Comparison of ENCODE assay signal across 9 cellular contexts in the genomic region with DNA sequence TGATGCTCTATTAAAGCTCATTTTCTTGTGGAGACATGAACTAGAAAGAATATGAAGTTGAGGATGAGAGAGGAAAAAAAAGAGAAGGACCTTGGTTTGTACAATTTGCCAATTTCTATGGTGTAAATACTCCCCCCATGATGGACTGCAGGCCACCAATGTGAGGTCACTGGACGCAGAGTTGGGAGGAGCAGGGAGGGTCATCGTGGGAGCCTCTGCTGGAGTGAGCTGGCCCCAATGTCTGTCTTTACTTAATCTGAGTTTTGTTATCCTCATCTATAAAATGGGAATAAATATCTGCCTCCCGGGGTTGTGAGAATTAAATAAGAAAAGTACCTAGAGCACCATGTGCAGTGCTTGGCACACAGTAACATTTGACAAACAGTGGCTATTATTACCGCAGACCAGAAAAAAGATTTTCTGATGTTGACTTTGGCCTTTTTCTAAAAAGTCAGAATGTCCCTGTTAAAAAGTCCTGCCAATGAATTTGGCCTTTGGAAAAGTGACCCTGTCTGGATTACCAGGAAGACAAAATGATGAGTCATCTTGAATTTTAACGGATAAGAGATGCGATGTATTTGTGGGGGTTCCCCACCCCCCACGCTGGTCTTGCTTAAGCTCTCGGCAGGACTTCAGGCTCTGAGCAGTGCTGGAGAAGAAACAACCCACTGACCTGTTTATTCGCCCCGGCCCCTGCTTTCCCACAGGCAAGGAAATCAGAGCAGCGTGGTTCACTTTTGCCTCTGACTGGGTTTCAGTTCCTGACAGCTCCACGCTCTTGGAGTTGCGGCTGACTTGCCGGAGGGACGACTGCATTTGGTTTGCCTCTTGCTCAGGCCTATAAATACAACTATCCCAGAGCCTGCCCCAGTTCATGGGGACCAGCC. TPM values are rescaled to one million over a fixed set of nuclear protein-coding genes. Genes with fewer than 3 reads are reported as not detected.
DNase-seq lines count a peak whose midpoint lies in the region; ATAC-seq and TF ChIP-seq lines count a peak whose summit lies in the region.
"Had no signal": no experiment of that assay in that cellular context is flagged by ENCODE, and none has a peak within 500 bp of the region (broad histone marks: within the 10 kb centered on the region; RNA-seq: fewer than 3 reads in every experiment).

No MANE protein-coding gene starts in this region.

- intact Hi-C loops in MCF 10A (cut with micrococcal nuclease): no loop called here
- intact Hi-C loops in mammary epithelial cell (cut with micrococcal nuclease): no loop called here
- intact Hi-C loops in esophagus squamous epithelium (cut with DNase I): no loop called here

- peaks cover 19% of the 10 kb centered on the region for H3K4me1 Mint-ChIP-seq in MCF 10A (ENCODE audit: insufficient read depth, unreplicated experiment)
- peaks cover 8% of the 10 kb centered on the region for H3K4me1 Mint-ChIP-seq in activated T-cell treated with anti-CD3 and anti-CD28 coated beads, Interleukin-2, amount 50 U/mL, for 4 hours (ENCODE audit: low read depth)
- H3K4me1 Mint-ChIP-seq: activated B cell treated with CpG ODN at 0.5 μM for 24 hours had no signal

- DNase-seq in MCF 10A (ENCODE audit: unreplicated experiment) (peak; percentile 66), mammary epithelial cell (no peak), esophagus squamous epithelium (lab: John Stamatoyannopoulos, UW) (no peak), NCI-H1105 treated with DMSO at 0.1 percent for 48 hours (lab: John Stamatoyannopoulos, UW) (no peak), T-helper 9 cell (no peak)
- no peak for DNase-seq in activated T-cell treated with anti-CD3 and anti-CD28 coated beads, Interleukin-2, amount 50 U/mL, for 4 hours
- DNase-seq: activated B cell treated with CpG ODN at 0.5 μM for 24 hours had no signal

- H3K27ac ChIP-seq in mammary epithelial cell (ENCODE audit: insufficient read depth, low read depth, low read length) (no peak overlapping the region), esophagus squamous epithelium (peak overlapping the region; percentile 26 to 82 (median 78)), muscle layer of duodenum (ENCODE audit: low read length) (peak overlapping the region; percentile 21)

- no peak overlapping the region for H3K9ac ChIP-seq in mammary epithelial cell (ENCODE audit: insufficient read depth, low read length)

- TF ChIP-seq POLR2A in esophagus squamous epithelium (IDR thresholded peaks at IDR 0.05): no peak

- CTCF ChIA-PET in MCF 10A (lab: Yijun Ruan, JAX) (interaction anchor here (0.6 to 0.7 kb wide), 3 partner anchors 13 to 117 kb away, joined by 3 to 4 read pairs (median 4); no protein-coding TSS in a partner anchor), mammary epithelial cell (lab: Charles Lee; ENCODE audit: low non-redundant PET) (no interaction called here)

- ATAC-seq in activated T-cell treated with anti-CD3 and anti-CD28 coated beads, Interleukin-2, amount 50 U/mL, for 4 hours: no peak
- ATAC-seq in HG03565 (IDR thresholded peaks at IDR 0.05; ENCODE audit: unreplicated experiment): no peak

- in situ Hi-C loops in mammary epithelial cell (cut with MboI; ENCODE audit: low sequenced_read_pairs in 2 of 2): no loop called here

- BruUV-seq in MCF 10A (replicated peaks; lab: Mats Ljungman, UMichigan) (no TSS peak), mammary epithelial cell (replicated peaks; lab: Mats Ljungman, UMichigan) (no TSS peak)

- no peaks in the 10 kb centered on the region for H3K27me3 Mint-ChIP-seq in MCF 10A (ENCODE audit: insufficient read depth, unreplicated experiment)
- H3K27me3 Mint-ChIP-seq in activated T-cell treated with anti-CD3 and anti-CD28 coated beads, Interleukin-2, amount 50 U/mL, for 4 hours (ENCODE audit: low read depth): no peaks in the 10 kb centered on the region
- H3K27me3 Mint-ChIP-seq: activated B cell treated with CpG ODN at 0.5 μM for 24 hours had no signal

- POLR2A ChIA-PET in MCF 10A (lab: Yijun Ruan, JAX): interaction anchor here (0.8 to 4.4 kb wide), 7 partner anchors 10 to 138 kb away, joined by 3 to 32 read pairs (median 3); no protein-coding TSS in a partner anchor

- no peak overlapping the region for H3K27ac Mint-ChIP-seq in MCF 10A (ENCODE audit: low read depth, unreplicated experiment)
- H3K27ac Mint-ChIP-seq: activated B cell treated with CpG ODN at 0.5 μM for 24 hours had no signal

- WGBS in mammary epithelial cell (ENCODE audit: low coverage, missing lambda C conversion rate): 72% methylated on average over 14 of the region's 15 CpGs
- WGBS in esophagus squamous epithelium, 2 donors: 48 to 55% methylated on average over 15 of the region's 15 CpGs

- H3K36me3 ChIP-seq in mammary epithelial cell (ENCODE audit: insufficient read depth, low read length): no peaks in the 10 kb centered on the region
- no peaks in the 10 kb centered on the region for H3K36me3 ChIP-seq in esophagus squamous epithelium
- no peaks in the 10 kb centered on the region for H3K36me3 ChIP-seq in muscle layer of duodenum (ENCODE audit: control insufficient read depth in 1 of 2, insufficient read depth in 2 of 2, low read length in 2 of 2)

- H3K4me1 ChIP-seq in mammary epithelial cell (ENCODE audit: insufficient read depth, low read length): peaks cover 19% of the 10 kb centered on the region
- H3K4me1 ChIP-seq in esophagus squamous epithelium: peaks cover 26 to 91% (median 46%) of the 10 kb centered on the region in 3 donors
- peaks cover 12 to 15% of the 10 kb centered on the region in 2 donors for H3K4me1 ChIP-seq in muscle layer of duodenum (ENCODE audit: control insufficient read depth in 1 of 2, insufficient read depth in 2 of 2, low read length in 2 of 2)

- TF ChIP-seq CTCF in MCF 10A (IDR thresholded peaks at IDR 0.05; ENCODE audit: unreplicated experiment): no peak
- TF ChIP-seq CTCF in mammary epithelial cell (conservative IDR thresholded peaks at IDR 0.05 in 1 of 2, IDR thresholded peaks at IDR 0.05 in 1 of 2; ENCODE audit: extremely low read depth in 1 of 2, insufficient read depth in 1 of 2, low read depth in 1 of 2, low read length in 2 of 2): no peak
- no peak for TF ChIP-seq CTCF in esophagus squamous epithelium (IDR thresholded peaks at IDR 0.05)

- H3K4me3 ChIP-seq in mammary epithelial cell (replicated peaks in 1 of 3; ENCODE audit: insufficient read depth in 1 of 3, low read depth in 2 of 3, low read length in 3 of 3) (no peak overlapping the region), esophagus squamous epithelium (peak overlapping the region in 1 of 4 donors; percentile 27), muscle layer of duodenum (ENCODE audit: low read depth in 1 of 2, low read length in 2 of 2) (no peak overlapping the region)

- no peaks in the 10 kb centered on the region for H3K9me3 Mint-ChIP-seq in MCF 10A (ENCODE audit: unreplicated experiment)
- no peaks in the 10 kb centered on the region for H3K9me3 Mint-ChIP-seq in activated T-cell treated with anti-CD3 and anti-CD28 coated beads, Interleukin-2, amount 50 U/mL, for 4 hours
- H3K9me3 Mint-ChIP-seq: activated B cell treated with CpG ODN at 0.5 μM for 24 hours had no signal

- dilution Hi-C loops in mammary epithelial cell (cut with HindIII; ENCODE audit: low sequenced_read_pairs): no loop called here

- H4K20me1 ChIP-seq in mammary epithelial cell (ENCODE audit: insufficient read depth, low read length): no peaks in the 10 kb centered on the region

- no peaks in the 10 kb centered on the region for H3K9me3 ChIP-seq in mammary epithelial cell (replicated peaks; ENCODE audit: insufficient read depth, low read length)
- H3K9me3 ChIP-seq in esophagus squamous epithelium: no peaks in the 10 kb centered on the region
- no peaks in the 10 kb centered on the region for H3K9me3 ChIP-seq in muscle layer of duodenum (ENCODE audit: control insufficient read depth in 1 of 2, low read length in 2 of 2)

- H3K27me3 ChIP-seq in mammary epithelial cell (ENCODE audit: insufficient read depth, low read length) (no peaks in the 10 kb centered on the region), esophagus squamous epithelium (no peaks in the 10 kb centered on the region), muscle layer of duodenum (ENCODE audit: low read depth, low read length) (no peaks in the 10 kb centered on the region)

- H3K36me3 Mint-ChIP-seq in MCF 10A (ENCODE audit: insufficient read depth, unreplicated experiment): no peaks in the 10 kb centered on the region
- no peaks in the 10 kb centered on the region for H3K36me3 Mint-ChIP-seq in activated T-cell treated with anti-CD3 and anti-CD28 coated beads, Interleukin-2, amount 50 U/mL, for 4 hours (ENCODE audit: insufficient read depth)

- no peak overlapping the region for H3K4me2 ChIP-seq in mammary epithelial cell (ENCODE audit: insufficient read depth, low read depth, low read length)

- H2AFZ ChIP-seq in mammary epithelial cell (ENCODE audit: low read depth, low read length): no peak overlapping the region

- no peaks in the 10 kb centered on the region for H3K79me2 ChIP-seq in mammary epithelial cell (ENCODE audit: insufficient read depth, low read length)

- H3K4me3 Mint-ChIP-seq in MCF 10A (ENCODE audit: unreplicated experiment): no peak overlapping the region
- no peak overlapping the region for H3K4me3 Mint-ChIP-seq in activated T-cell treated with anti-CD3 and anti-CD28 coated beads, Interleukin-2, amount 50 U/mL, for 4 hours
- H3K4me3 Mint-ChIP-seq: activated B cell treated with CpG ODN at 0.5 μM for 24 hours had no signal

RNA-seq across cellular contexts. Expression of a gene that starts 50.3 kb away (rescaled TPM):
- total RNA-seq in MCF 10A (2022) (122 and 141 TPM in 2 replicates), mammary epithelial cell (10 to 100 TPM; 89.9 to 92.9 TPM), esophagus squamous epithelium (100 to 1,000 TPM; 100 to 234 (median 144) TPM)
- polyA plus RNA-seq in mammary epithelial cell: 30.6 TPM
- polyA minus RNA-seq in mammary epithelial cell: 126 TPM
- total RNA-seq in activated T-cell treated with anti-CD3 and anti-CD28 coated beads, Interleukin-2, amount 50 U/mL, for 4 hours: 10 to 100 TPM; 71.5 to 98.6 (median 90.4) TPM
